ENCODE assay signal across 8 cellular contexts in the genomic region with DNA sequence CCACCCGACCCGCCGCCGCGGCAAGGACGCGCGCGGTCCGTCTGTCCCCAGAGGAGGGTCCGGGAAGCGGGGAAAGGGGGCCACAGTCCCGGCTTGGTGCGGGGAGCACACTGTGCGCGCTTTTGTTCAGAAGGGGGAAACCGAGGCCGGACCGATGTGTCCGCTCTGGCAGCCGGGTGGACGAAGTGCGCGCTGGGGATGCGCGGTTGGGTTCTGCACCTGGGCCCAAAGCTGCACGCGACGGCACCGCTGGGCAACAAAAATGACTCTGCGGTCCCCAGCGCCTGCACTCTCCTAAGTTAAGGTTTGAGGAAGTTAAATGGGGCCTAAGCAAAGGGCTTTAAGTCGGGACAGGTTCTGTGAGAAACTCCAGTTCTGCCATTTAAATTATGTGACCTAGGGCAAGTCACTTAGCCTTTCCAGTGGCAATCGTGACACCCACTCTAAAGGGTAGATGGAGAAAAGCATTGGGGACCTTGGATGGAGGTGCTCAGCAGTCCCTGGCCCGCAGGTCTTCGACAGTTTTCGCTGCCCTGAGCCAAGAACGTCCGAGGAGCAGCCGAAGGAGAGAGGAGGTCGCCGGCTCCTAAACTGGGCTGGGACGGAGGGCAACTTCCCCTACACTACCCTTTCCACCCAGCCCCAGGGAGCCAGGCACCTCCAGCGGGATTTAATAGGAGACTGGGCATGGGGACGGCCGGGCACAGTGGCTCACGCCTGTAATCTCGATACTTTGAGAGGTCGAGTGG. TPM values are rescaled to one million over a fixed set of nuclear protein-coding genes. Genes with fewer than 3 reads are reported as not detected.
DNase-seq lines count a peak whose midpoint lies in the region; ATAC-seq, FAIRE-seq and TF ChIP-seq lines count a peak whose summit lies in the region.

No MANE protein-coding gene starts in this region.

- H3K36me3 ChIP-seq in HEK293 (ENCODE audit: control insufficient read depth in 2 of 2, insufficient read depth in 1 of 2, low read length in 2 of 2) (peaks cover 3 to 7% of the 10 kb centered on the region in 2 experiments), ovary (no peaks in the 10 kb centered on the region)

- no peaks in the 10 kb centered on the region for H3K9me3 ChIP-seq in HEK293 (ENCODE audit: control insufficient read depth, insufficient read depth, low read depth, low read length)
- no peaks in the 10 kb centered on the region for H3K9me3 ChIP-seq in ovary

- TF ChIP-seq CTCF in HEK293 (tag by site-specific recombination; IDR thresholded peaks at IDR 0.05): no peak
- no peak for TF ChIP-seq CTCF in ovary (IDR thresholded peaks at IDR 0.05)
- TF ChIP-seq CTCF in D721Med (IDR thresholded peaks at IDR 0.05; ENCODE audit: insufficient read depth, missing control alignments): no peak

- H3K36me3 Mint-ChIP-seq in activated CD4-positive, alpha-beta T cell treated with anti-CD3 and anti-CD28 coated beads for 36 hours (ENCODE audit: low read depth): peaks cover 23% of the 10 kb centered on the region
- peaks cover 2% of the 10 kb centered on the region for H3K36me3 Mint-ChIP-seq in activated naive CD4-positive, alpha-beta T cell treated with anti-CD3 and anti-CD28 coated beads, Interleukin-2, amount 50 U/mL, for 24 hours

- TF ChIP-seq POLR2A in ovary (IDR thresholded peaks at IDR 0.05): no peak

- no peaks in the 10 kb centered on the region for H3K4me1 ChIP-seq in HEK293 (ENCODE audit: control insufficient read depth, insufficient read depth, low read length)
- peaks cover 6% of the 10 kb centered on the region for H3K4me1 ChIP-seq in ovary (ENCODE audit: insufficient read depth)

- no peak for TF ChIP-seq EP300 in ovary (IDR thresholded peaks at IDR 0.05)

- no peaks in the 10 kb centered on the region for H3K27me3 Mint-ChIP-seq in activated CD4-positive, alpha-beta T cell treated with anti-CD3 and anti-CD28 coated beads for 36 hours
- H3K27me3 Mint-ChIP-seq in activated naive CD4-positive, alpha-beta T cell treated with anti-CD3 and anti-CD28 coated beads, Interleukin-2, amount 50 U/mL, for 24 hours: no peaks in the 10 kb centered on the region

- no peak for FAIRE-seq in D721Med (lab: Jason Lieb, UNC)

- 2 to 3% (median 2%) methylated on average over 48 to 49 of the region's 49 CpGs for WGBS in ovary, 3 donors

- H3K27ac ChIP-seq in HEK293 (ENCODE audit: extremely low read depth, low read depth, low read length) (peak overlapping the region; percentile 92), ovary (peak overlapping the region; percentile 95 to 98)

- ATAC-seq in activated CD4-positive, alpha-beta T cell treated with anti-CD3 and anti-CD28 coated beads for 36 hours: peak; percentile 2

- H3K4me3 ChIP-seq in HEK293 (ENCODE audit: low read depth, low read length): peak overlapping the region; percentile 54
- H3K4me3 ChIP-seq in ovary: peak overlapping the region; percentile 76

- peak; percentile 43 for DNase-seq in activated CD4-positive, alpha-beta T cell treated with anti-CD3 and anti-CD28 coated beads for 36 hours
- DNase-seq in activated CD4-positive, alpha-beta T cell treated with anti-CD3 and anti-CD28 coated beads, Interleukin-2, amount 50 U/mL, for 4 hours: no peak
- peak; percentile 69 for DNase-seq in MV-4-11 (lab: John Stamatoyannopoulos, UW)
- peak in 30 of 42 donors; percentile 11 to 64 (median 33) for DNase-seq in head of caudate nucleus
- DNase-seq in ovary: peak in 4 of 5 donors; percentile 41 to 78 (median 52)
- DNase-seq in D721Med (ENCODE audit: insufficient read length, low spot score): no peak

- H3K9me3 Mint-ChIP-seq in activated CD4-positive, alpha-beta T cell treated with anti-CD3 and anti-CD28 coated beads for 36 hours (ENCODE audit: low read depth): no peaks in the 10 kb centered on the region
- no peaks in the 10 kb centered on the region for H3K9me3 Mint-ChIP-seq in activated naive CD4-positive, alpha-beta T cell treated with anti-CD3 and anti-CD28 coated beads, Interleukin-2, amount 50 U/mL, for 24 hours

- CTCF ChIA-PET in activated CD4-positive, alpha-beta T cell treated with anti-CD3 and anti-CD28 coated beads for 36 hours (lab: Charles Lee): no interaction called here
- CTCF ChIA-PET in HEK293 (lab: Yijun Ruan, JAX): interaction anchor here (1.0 kb wide), 1 partner anchor 17 kb away, joined by 5 read pairs; no protein-coding TSS in a partner anchor

- peaks cover 28% of the 10 kb centered on the region for H3K4me1 Mint-ChIP-seq in activated CD4-positive, alpha-beta T cell treated with anti-CD3 and anti-CD28 coated beads for 36 hours
- H3K4me1 Mint-ChIP-seq in activated naive CD4-positive, alpha-beta T cell treated with anti-CD3 and anti-CD28 coated beads, Interleukin-2, amount 50 U/mL, for 24 hours: peaks cover 30% of the 10 kb centered on the region

- peak overlapping the region; percentile 98 for H3K4me3 Mint-ChIP-seq in activated CD4-positive, alpha-beta T cell treated with anti-CD3 and anti-CD28 coated beads for 36 hours
- H3K4me3 Mint-ChIP-seq in activated naive CD4-positive, alpha-beta T cell treated with anti-CD3 and anti-CD28 coated beads, Interleukin-2, amount 50 U/mL, for 24 hours: peak overlapping the region; percentile 98

- H3K27me3 ChIP-seq in ovary: no peaks in the 10 kb centered on the region

- peak overlapping the region; percentile 100 for H3K27ac Mint-ChIP-seq in activated CD4-positive, alpha-beta T cell treated with anti-CD3 and anti-CD28 coated beads for 36 hours
- H3K27ac Mint-ChIP-seq in activated naive CD4-positive, alpha-beta T cell treated with anti-CD3 and anti-CD28 coated beads, Interleukin-2, amount 50 U/mL, for 24 hours: peak overlapping the region; percentile 95

- POLR2A ChIA-PET in activated CD4-positive, alpha-beta T cell treated with anti-CD3 and anti-CD28 coated beads for 36 hours (lab: Charles Lee): interaction anchor here (1.6 kb wide), 1 partner anchor 87 kb away, joined by 6 read pairs; a partner anchor contains a TSS
- POLR2A ChIA-PET in HEK293 (lab: Yijun Ruan, JAX): interaction anchor here (1.0 kb wide), 1 partner anchor 87 kb away, joined by 4 read pairs; a partner anchor contains a TSS

- intact Hi-C loops in activated CD4-positive, alpha-beta T cell treated with anti-CD3 and anti-CD28 coated beads for 36 hours (cut with DNase I, micrococcal nuclease): loop anchor here (1.0 to 5.0 kb wide), 7 partner anchors 261 to 1436 kb away; a partner anchor contains a TSS
- intact Hi-C loops in head of caudate nucleus (cut with DNase I): loop anchor here (2.0 to 5.0 kb wide), 2 partner anchors 86 to 261 kb away; a partner anchor contains a TSS
- intact Hi-C loops in ovary (cut with DNase I): loop anchor here in 3 of 4 donors (5.0 kb wide), 2 partner anchors 84 to 89 kb away; a partner anchor contains a TSS

TF ChIP-seq in HEK293, 187 proteins besides CTCF, POLR2A, EP300 and RAD21:
- TF ChIP-seq, protein P1, sequence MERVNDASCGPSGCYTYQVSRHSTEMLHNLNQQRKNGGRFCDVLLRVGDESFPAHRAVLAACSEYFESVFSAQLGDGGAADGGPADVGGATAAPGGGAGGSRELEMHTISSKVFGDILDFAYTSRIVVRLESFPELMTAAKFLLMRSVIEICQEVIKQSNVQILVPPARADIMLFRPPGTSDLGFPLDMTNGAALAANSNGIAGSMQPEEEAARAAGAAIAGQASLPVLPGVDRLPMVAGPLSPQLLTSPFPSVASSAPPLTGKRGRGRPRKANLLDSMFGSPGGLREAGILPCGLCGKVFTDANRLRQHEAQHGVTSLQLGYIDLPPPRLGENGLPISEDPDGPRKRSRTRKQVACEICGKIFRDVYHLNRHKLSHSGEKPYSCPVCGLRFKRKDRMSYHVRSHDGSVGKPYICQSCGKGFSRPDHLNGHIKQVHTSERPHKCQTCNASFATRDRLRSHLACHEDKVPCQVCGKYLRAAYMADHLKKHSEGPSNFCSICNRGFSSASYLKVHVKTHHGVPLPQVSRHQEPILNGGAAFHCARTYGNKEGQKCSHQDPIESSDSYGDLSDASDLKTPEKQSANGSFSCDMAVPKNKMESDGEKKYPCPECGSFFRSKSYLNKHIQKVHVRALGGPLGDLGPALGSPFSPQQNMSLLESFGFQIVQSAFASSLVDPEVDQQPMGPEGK (tag by site-specific recombination; IDR thresholded peaks at IDR 0.05): peak; percentile 2; the same call in 1 of the 2 replicates
- TF ChIP-seq ZNF837 (tag by site-specific recombination; IDR thresholded peaks at IDR 0.05): no peak
- TF ChIP-seq ZNF335 (tag by site-specific recombination; conservative IDR thresholded peaks at IDR 0.05): peak; percentile 61; the same call in 1 of the 2 replicates
- TF ChIP-seq, protein P2, sequence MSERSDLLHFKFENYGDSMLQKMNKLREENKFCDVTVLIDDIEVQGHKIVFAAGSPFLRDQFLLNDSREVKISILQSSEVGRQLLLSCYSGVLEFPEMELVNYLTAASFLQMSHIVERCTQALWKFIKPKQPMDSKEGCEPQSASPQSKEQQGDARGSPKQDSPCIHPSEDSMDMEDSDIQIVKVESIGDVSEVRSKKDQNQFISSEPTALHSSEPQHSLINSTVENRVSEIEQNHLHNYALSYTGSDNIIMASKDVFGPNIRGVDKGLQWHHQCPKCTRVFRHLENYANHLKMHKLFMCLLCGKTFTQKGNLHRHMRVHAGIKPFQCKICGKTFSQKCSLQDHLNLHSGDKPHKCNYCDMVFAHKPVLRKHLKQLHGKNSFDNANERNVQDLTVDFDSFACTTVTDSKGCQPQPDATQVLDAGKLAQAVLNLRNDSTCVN (tag by site-specific recombination; optimal IDR thresholded peaks at IDR 0.05): peak; percentile 53
- no peak for TF ChIP-seq ZNF48 (tag by site-specific recombination; IDR thresholded peaks at IDR 0.05)

RNA-seq across cellular contexts. Expression of a gene that starts 0.5 kb away (rescaled TPM):
- 10 to 100 TPM; 10.6 to 14.8 TPM for total RNA-seq in activated CD4-positive, alpha-beta T cell treated with anti-CD3 and anti-CD28 coated beads for 36 hours
- 10 to 100 TPM in 5 of 7 donors, 1 to 10 TPM in 2; 7.2 to 15.4 (median 12.9) TPM for total RNA-seq in ovary
- 10 to 100 TPM in 1 of 2 donors, 1 to 10 TPM in 1; 8.6 to 14.0 TPM for polyA plus RNA-seq in ovary

Comparison
In these comparisons a context has a peak if more than half of its experiments do, and no peak if none do; other contexts are left out.
1. DNase-seq: peak in activated CD4-positive, alpha-beta T cell treated with anti-CD3 and anti-CD28 coated beads for 36 hours (single experiment), MV-4-11 (single experiment), head of caudate nucleus (30 of 42) and ovary (4 of 5); none in activated CD4-positive, alpha-beta T cell treated with anti-CD3 and anti-CD28 coated beads, Interleukin-2, amount 50 U/mL, for 4 hours (0 of 2) and D721Med (single experiment).